ENCODE assay signal across 10 cellular contexts in genomic region chr11:65437436-65438227, GRCh38. TPM values are rescaled to one million over a fixed set of nuclear protein-coding genes. Genes with fewer than 3 reads are reported as not detected.
DNase-seq lines count a peak whose midpoint lies in the region; ATAC-seq and TF ChIP-seq lines count a peak whose summit lies in the region.
"Had no signal": no experiment of that assay in that cellular context is flagged by ENCODE, and none has a peak within 500 bp of the region (broad histone marks: within the 10 kb centered on the region; RNA-seq: fewer than 3 reads in every experiment).

No MANE protein-coding gene starts in this region.

- peak; percentile 6 for DNase-seq in H4 (ENCODE audit: low spot score)
- DNase-seq in activated CD8-positive, alpha-beta memory T cell treated with anti-CD3 and anti-CD28 coated beads for 24 hours = peak; percentile 38
- DNase-seq in sigmoid colon = peak; percentile 66
- no peak for DNase-seq in NCI-H1436 (lab: John Stamatoyannopoulos, UW)
- DNase-seq in LoVo (ENCODE audit: low spot score) = no peak
- DNase-seq in NCI-H2227 treated with DMSO at 0.1 percent for 48 hours (lab: John Stamatoyannopoulos, UW) = no peak
- DNase-seq in A673 (ENCODE audit: low spot score) = no peak
- DNase-seq: NCI-H2081 had no signal

- H3K4me3 ChIP-seq in gastroesophageal sphincter = no peak overlapping the region
- no peak overlapping the region for H3K4me3 ChIP-seq in sigmoid colon
- H3K4me3 ChIP-seq in A673 (ENCODE audit: low read depth, low read length, poor library complexity, severe bottlenecking) = no peak overlapping the region
- H3K4me3 ChIP-seq: cardiac muscle cell had no signal

- H3K27ac ChIP-seq in gastroesophageal sphincter = peak overlapping the region; percentile 16 to 63 (median 45)
- peak overlapping the region; percentile 35 to 100 (median 76) for H3K27ac ChIP-seq in sigmoid colon
- H3K27ac ChIP-seq in A673 (ENCODE audit: low read depth, low read length, poor library complexity, severe bottlenecking) = no peak overlapping the region
- H3K27ac ChIP-seq: cardiac muscle cell had no signal

- TF ChIP-seq POLR2A in gastroesophageal sphincter (IDR thresholded peaks at IDR 0.05) = no peak
- no peak for TF ChIP-seq POLR2A in sigmoid colon (IDR thresholded peaks at IDR 0.05)

- CTCF ChIA-PET in A673 (lab: Charles Lee) = no interaction called here

- POLR2A ChIA-PET in A673 (lab: Charles Lee; ENCODE audit: low non-redundant PET) = no interaction called here

- 55 to 63% methylated on average over 10 to 11 of the region's 14 CpGs for WGBS in gastroesophageal sphincter (ENCODE audit: low coverage in 1 of 2), 2 donors
- WGBS in sigmoid colon, 2 donors = 84 to 87% methylated on average over 14 of the region's 14 CpGs

- H3K36me3 ChIP-seq in gastroesophageal sphincter (peaks cover 15 to 94% of the 10 kb centered on the region in 2 donors), sigmoid colon (peaks cover 32 to 98% (median 56%) of the 10 kb centered on the region in 4 donors), A673 (ENCODE audit: insufficient read depth, low read length, poor library complexity, severe bottlenecking) (peaks cover 52% of the 10 kb centered on the region)

- H3K9me3 ChIP-seq in gastroesophageal sphincter (no peaks in the 10 kb centered on the region), sigmoid colon (no peaks in the 10 kb centered on the region), A673 (ENCODE audit: low read depth, low read length, poor library complexity, severe bottlenecking) (no peaks in the 10 kb centered on the region)

- H3K4me1 ChIP-seq in gastroesophageal sphincter = peaks cover 16 to 99% (median 50%) of the 10 kb centered on the region in 3 donors
- peaks cover 0 to 98% (median 89%) of the 10 kb centered on the region in 4 donors for H3K4me1 ChIP-seq in sigmoid colon
- H3K4me1 ChIP-seq in A673 (ENCODE audit: insufficient read depth, low read length, poor library complexity, severe bottlenecking) = no peaks in the 10 kb centered on the region

- H3K27me3 ChIP-seq in gastroesophageal sphincter (no peaks in the 10 kb centered on the region), sigmoid colon (no peaks in the 10 kb centered on the region), A673 (replicated peaks; ENCODE audit: insufficient read depth, low read depth, low read length, poor library complexity) (no peaks in the 10 kb centered on the region)
- H3K27me3 ChIP-seq: cardiac muscle cell had no signal

- TF ChIP-seq CTCF in gastroesophageal sphincter (IDR thresholded peaks at IDR 0.05) (no peak), sigmoid colon (IDR thresholded peaks at IDR 0.05) (no peak), A673 (conservative IDR thresholded peaks at IDR 0.05; ENCODE audit: low read depth, low read length) (no peak)

- TF ChIP-seq EP300 in gastroesophageal sphincter (IDR thresholded peaks at IDR 0.05) (no peak), sigmoid colon (IDR thresholded peaks at IDR 0.05) (no peak)

- ATAC-seq in gastroesophageal sphincter = no peak

- no TSS peak for BruUV-seq in A673 (replicated peaks; lab: Mats Ljungman, UMichigan)

- intact Hi-C loops in sigmoid colon (cut with DNase I) (no loop called here), A673 (cut with micrococcal nuclease; ENCODE audit: unreplicated experiment) (no loop called here)

RNA-seq across cellular contexts. Expression of gene NEAT1, which starts 15.0 kb away (rescaled TPM):
- total RNA-seq in H4 (2014; rRNA removed; shearing (Covaris generic)) = 2.9 and 3.4 TPM in 2 replicates
- total RNA-seq in gastroesophageal sphincter (100 to 1,000 TPM in 2 of 4 donors, 10 to 100 TPM in 2; 21.0 to 341 (median 183) TPM), sigmoid colon (100 to 1,000 TPM; 142 to 573 (median 268) TPM), A673 (2021) (196 and 211 TPM in 2 replicates)
- polyA plus RNA-seq in sigmoid colon = 100 to 1,000 TPM in 1 of 3 donors, 10 to 100 TPM in 2; 26.8 to 587 (median 78.7) TPM

RNA-seq across cellular contexts. Expression of gene FRMD8, which starts 51.2 kb away (rescaled TPM):
- total RNA-seq in H4 (2014; rRNA removed; shearing (Covaris generic)) = 16.3 and 37.3 TPM in 2 replicates
- total RNA-seq in gastroesophageal sphincter = 10 to 100 TPM; 19.9 to 31.5 (median 21.3) TPM
- 10 to 100 TPM; 10.7 to 27.5 (median 15.6) TPM for total RNA-seq in sigmoid colon
- polyA plus RNA-seq in sigmoid colon = 10 to 100 TPM; 21.6 to 29.0 (median 25.2) TPM
- total RNA-seq in A673 (2021) = 43.2 and 51.1 TPM in 2 replicates

RNA-seq across cellular contexts. Expression of gene SLC25A45, which starts 55.2 kb away (rescaled TPM):
- 0.10 and 0.91 TPM in 2 replicates for total RNA-seq in H4 (2014; rRNA removed; shearing (Covaris generic))
- total RNA-seq in gastroesophageal sphincter = 10 to 100 TPM in 1 of 4 donors, 1 to 10 TPM in 3; 3.7 to 11.5 (median 7.5) TPM
- total RNA-seq in sigmoid colon = 1 to 10 TPM; 2.5 to 8.9 (median 6.0) TPM
- 10 to 100 TPM in 1 of 3 donors, 1 to 10 TPM in 2; 1.2 to 12.8 (median 2.5) TPM for polyA plus RNA-seq in sigmoid colon
- 5.3 and 7.4 TPM in 2 replicates for total RNA-seq in A673 (2021)

Comparison
In these comparisons a context has a peak if more than half of its experiments do, and no peak if none do; other contexts are left out.
1. DNase-seq: peak in H4 (single experiment), activated CD8-positive, alpha-beta memory T cell treated with anti-CD3 and anti-CD28 coated beads for 24 hours (single experiment) and sigmoid colon (single experiment); none in NCI-H1436 (single experiment), LoVo (single experiment), NCI-H2227 treated with DMSO at 0.1 percent for 48 hours (single experiment) and A673 (single experiment).